ENCODE assay signal across 14 cellular contexts in genomic region chr6:80967618-80968017, GRCh38.
"Had no signal": no experiment of that assay in that cellular context is flagged by ENCODE, and none has a peak within 500 bp of the region (broad histone marks: within the 10 kb centered on the region; RNA-seq: fewer than 3 reads in every experiment).

No MANE protein-coding gene starts in this region.

- H3K27me3 ChIP-seq: ovary, sigmoid colon, suprapubic skin had no signal

- ATAC-seq: activated CD4-positive, CD25-positive, alpha-beta regulatory T cell treated with anti-CD3 and anti-CD28 coated beads, Interleukin-2, amount 50 U/mL, for 24 hours; activated CD8-positive, alpha-beta memory T cell treated with anti-CD3 and anti-CD28 coated beads, Interleukin-2, amount 10 ng/mL, durations not matched to agents 7 days and 5 days; mucosa of descending colon; naive thymus-derived CD8-positive, alpha-beta T cell; stimulated activated naive CD8-positive, alpha-beta T cell treated with anti-CD3 and anti-CD28 coated beads, Interleukin-15, Interleukin-2, amounts not matched to agents 100 U/mL and 50 U/mL, for 24 hours had no signal

- DNase-seq: activated CD8-positive, alpha-beta memory T cell treated with anti-CD3 and anti-CD28 coated beads, Interleukin-2, amount 10 ng/mL, durations not matched to agents 7 days and 5 days; activated effector memory CD4-positive, alpha-beta T cell treated with Interleukin-2 at 50 U/mL for 16 hours; activated T-cell treated with anti-CD3 and anti-CD28 coated beads, Interleukin-2, amount 50 U/mL, for 24 hours; caudate nucleus; cortex of kidney; effector CD8-positive, alpha-beta T cell; mucosa of descending colon; naive thymus-derived CD8-positive, alpha-beta T cell; ovary; sigmoid colon; stimulated activated naive CD8-positive, alpha-beta T cell treated with anti-CD3 and anti-CD28 coated beads, Interleukin-15, Interleukin-2, amounts not matched to agents 100 U/mL and 50 U/mL, for 24 hours had no signal

- H3K9me3 ChIP-seq: mucosa of descending colon, ovary, sigmoid colon, suprapubic skin had no signal

- H3K4me3 ChIP-seq: lung, mucosa of descending colon, ovary, sigmoid colon, suprapubic skin had no signal

- H3K36me3 ChIP-seq: ovary, sigmoid colon, suprapubic skin had no signal

- H3K4me1 ChIP-seq: sigmoid colon, suprapubic skin had no signal

- H3K27ac ChIP-seq: ovary, sigmoid colon, suprapubic skin had no signal
